Comparison of ENCODE assay signal across 17 cellular contexts in the genomic region with DNA sequence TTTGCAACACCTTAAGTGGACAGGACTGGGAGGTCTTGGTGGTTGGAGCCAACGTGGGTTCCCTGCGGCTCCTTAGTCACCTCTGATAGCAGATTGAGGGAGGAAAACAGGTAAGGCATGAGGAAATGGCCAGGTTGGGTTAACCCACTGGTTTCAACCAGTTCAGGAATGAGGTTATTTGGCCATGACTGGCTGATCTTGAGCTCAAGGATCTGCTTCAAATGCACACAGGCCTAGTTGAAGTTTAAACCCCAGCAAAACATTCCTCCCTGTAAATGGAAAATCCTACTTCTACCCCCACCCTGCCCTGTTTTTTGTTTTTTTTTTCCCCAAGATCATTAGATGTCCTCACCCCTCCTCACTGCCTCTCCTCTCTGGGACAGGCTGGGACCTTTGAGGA.
"Had no signal": no experiment of that assay in that cellular context is flagged by ENCODE, and none has a peak within 500 bp of the region (broad histone marks: within the 10 kb centered on the region; RNA-seq: fewer than 3 reads in every experiment).

No MANE protein-coding gene starts in this region.

- FAIRE-seq: frontal cortex had no signal

- DNase-seq: activated CD4-positive, alpha-beta memory T cell treated with anti-CD3 and anti-CD28 coated beads for 36 hours; activated CD4-positive, alpha-beta T cell treated with anti-CD3 and anti-CD28 coated beads for 1 hour; activated naive CD4-positive, alpha-beta T cell; activated naive CD8-positive, alpha-beta T cell treated with anti-CD3 and anti-CD28 coated beads, Interleukin-2, amount 10 ng/mL, durations not matched to agents 7 days and 5 days; activated T-cell treated with anti-CD3 and anti-CD28 coated beads, Interleukin-2, amount 50 U/mL, for 48 hours; cortex of kidney; effector CD8-positive, alpha-beta T cell; islet precursor cell; sigmoid colon; spleen; stimulated activated naive CD8-positive, alpha-beta T cell treated with anti-CD3 and anti-CD28 coated beads, Interleukin-15, amount 100 ng/mL, for 72 hours; T1000; upper lobe of left lung had no signal

- H3K27ac Mint-ChIP-seq: activated CD4-positive, alpha-beta memory T cell treated with anti-CD3 and anti-CD28 coated beads for 36 hours; activated naive CD8-positive, alpha-beta T cell treated with anti-CD3 and anti-CD28 coated beads, Interleukin-2, amount 10 ng/mL, durations not matched to agents 7 days and 5 days; stimulated activated naive CD8-positive, alpha-beta T cell treated with anti-CD3 and anti-CD28 coated beads, Interleukin-15, amount 100 ng/mL, for 72 hours; T-cell had no signal

- H3K27me3 ChIP-seq: neural progenitor cell, sigmoid colon, upper lobe of left lung had no signal

- H3K9me3 ChIP-seq: sigmoid colon, spleen, upper lobe of left lung had no signal

- H3K36me3 Mint-ChIP-seq: activated naive CD8-positive, alpha-beta T cell treated with anti-CD3 and anti-CD28 coated beads, Interleukin-2, amount 10 ng/mL, durations not matched to agents 7 days and 5 days; T-cell had no signal

- H3K4me3 Mint-ChIP-seq: activated CD4-positive, alpha-beta memory T cell treated with anti-CD3 and anti-CD28 coated beads for 36 hours; activated naive CD8-positive, alpha-beta T cell treated with anti-CD3 and anti-CD28 coated beads, Interleukin-2, amount 10 ng/mL, durations not matched to agents 7 days and 5 days; stimulated activated naive CD8-positive, alpha-beta T cell treated with anti-CD3 and anti-CD28 coated beads, Interleukin-15, amount 100 ng/mL, for 72 hours; T-cell had no signal

- H3K9me3 Mint-ChIP-seq: activated CD4-positive, alpha-beta memory T cell treated with anti-CD3 and anti-CD28 coated beads for 36 hours; activated naive CD8-positive, alpha-beta T cell treated with anti-CD3 and anti-CD28 coated beads, Interleukin-2, amount 10 ng/mL, durations not matched to agents 7 days and 5 days; neural progenitor cell; stimulated activated naive CD8-positive, alpha-beta T cell treated with anti-CD3 and anti-CD28 coated beads, Interleukin-15, amount 100 ng/mL, for 72 hours; T-cell had no signal

- H3K4me3 ChIP-seq: neural progenitor cell, sigmoid colon, SK-N-MC, spleen, upper lobe of left lung had no signal

- H3K36me3 ChIP-seq: neural progenitor cell, upper lobe of left lung had no signal

- ATAC-seq: stimulated activated naive CD8-positive, alpha-beta T cell treated with anti-CD3 and anti-CD28 coated beads, Interleukin-15, amount 100 ng/mL, for 72 hours; T-cell had no signal
